In the genomic region with DNA sequence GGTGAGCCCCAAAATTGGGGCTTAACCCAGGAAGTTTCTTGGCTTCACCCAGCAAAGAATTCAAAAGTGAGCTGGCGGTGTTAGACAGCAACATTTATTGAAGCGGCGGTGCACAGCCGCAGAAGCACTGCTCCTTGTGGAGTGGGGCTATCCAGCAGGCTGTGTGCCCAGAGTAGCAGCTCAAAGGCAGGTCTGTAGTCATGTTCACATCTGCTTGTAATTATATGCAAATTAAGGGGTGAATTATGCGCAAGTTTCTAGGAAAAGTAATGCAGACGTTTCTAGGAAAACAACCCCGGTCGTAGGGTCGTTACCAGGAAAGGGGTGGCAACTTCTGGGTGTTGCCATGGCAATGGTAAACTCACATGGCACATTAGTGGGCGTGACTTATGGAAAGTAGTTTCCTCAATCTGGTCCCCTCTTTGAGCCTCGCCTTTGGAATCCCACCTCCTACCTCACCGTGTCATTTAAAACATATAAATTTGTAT, we compare ENCODE assay signal across 8 cellular contexts. TPM values are rescaled to one million over a fixed set of nuclear protein-coding genes. Genes with fewer than 3 reads are reported as not detected.
DNase-seq lines count a peak whose midpoint lies in the region; ATAC-seq and TF ChIP-seq lines count a peak whose summit lies in the region.

No MANE protein-coding gene starts in this region.

- DNase-seq in AML-193 (lab: John Stamatoyannopoulos, UW) = peak; percentile 63 to 65
- DNase-seq in HCT116 (ENCODE audit: low read depth, low spot score) = peak; percentile 42
- DNase-seq in Peyer's patch = peak in 2 of 3 donors; percentile 57 to 59
- peak; percentile 61 for DNase-seq in activated T-helper 9 cell treated with anti-CD3 and anti-CD28 coated beads, Interleukin-2, amount 50 U/mL, for 16 hours (ENCODE audit: low read depth)
- peak; percentile 65 for DNase-seq in foreskin melanocyte
- peak in 4 of 5 donors; percentile 13 to 46 (median 30) for DNase-seq in ovary
- peak; percentile 32 to 51 for DNase-seq in thyroid gland

- H3K4me2 ChIP-seq in HCT116 (ENCODE audit: low read length) = peak overlapping the region; percentile 64

- no peak overlapping the region; the same call in 1 of the 2 replicates for H3K27ac ChIP-seq in HCT116 (ENCODE audit: low read depth, low read length)
- H3K27ac ChIP-seq in Peyer's patch = no peak overlapping the region
- no peak overlapping the region for H3K27ac ChIP-seq in ovary
- H3K27ac ChIP-seq in thyroid gland = no peak overlapping the region

- ATAC-seq in HCT116 (peak; percentile 86), GM19023 (IDR thresholded peaks at IDR 0.05; ENCODE audit: unreplicated experiment) (no peak)

- no peaks in the 10 kb centered on the region for H3K79me2 ChIP-seq in HCT116 (ENCODE audit: insufficient read depth, low read length)

- no peak for TF ChIP-seq POLR2A in HCT116 (IDR thresholded peaks at IDR 0.05; ENCODE audit: borderline replicate concordance, extremely low read depth, insufficient read depth, insufficient read length)
- no peak for TF ChIP-seq POLR2A in Peyer's patch (IDR thresholded peaks at IDR 0.05)
- TF ChIP-seq POLR2A in ovary (IDR thresholded peaks at IDR 0.05) = no peak
- TF ChIP-seq POLR2A in thyroid gland (IDR thresholded peaks at IDR 0.05) = no peak

- no TSS peak for BruUV-seq in HCT116 (replicated peaks; lab: Mats Ljungman, UMichigan)

- RAD21 ChIA-PET in HCT116 (lab: Charles Lee; ENCODE audit: low non-redundant PET in 1 of 2, low total read pairs in 2 of 2, uncharacterized antibody in 2 of 2, unreplicated experiment in 2 of 2) = interaction anchor here in 1 of 2 experiments (0.6 kb wide), 1 partner anchor 38 kb away, joined by 3 read pairs; no protein-coding TSS in a partner anchor

- intact Hi-C loops in HCT116 (cut with micrococcal nuclease) (no loop called here), ovary (cut with DNase I) (no loop called here), thyroid gland (cut with DNase I) (no loop called here)

- TF ChIP-seq EP300 in ovary (IDR thresholded peaks at IDR 0.05) = no peak

- no peaks in the 10 kb centered on the region for H3K27me3 ChIP-seq in HCT116 (ENCODE audit: insufficient read depth, low read length)
- no peaks in the 10 kb centered on the region for H3K27me3 ChIP-seq in Peyer's patch
- H3K27me3 ChIP-seq in ovary = no peaks in the 10 kb centered on the region
- no peaks in the 10 kb centered on the region for H3K27me3 ChIP-seq in thyroid gland

- peak overlapping the region; percentile 58 for H2AFZ ChIP-seq in HCT116 (ENCODE audit: low read depth, low read length, poor library complexity, severe bottlenecking)

- POLR2A ChIA-PET in HCT116 (lab: Charles Lee) = no interaction called here

- TF ChIP-seq RAD21 in HCT116 (IDR thresholded peaks at IDR 0.05; ENCODE audit: low read depth) = no peak

- CTCF ChIA-PET in HCT116 (lab: Charles Lee) = no interaction called here

- TF ChIP-seq CTCF in HCT116 (IDR thresholded peaks at IDR 0.05 in 2 of 3, conservative IDR thresholded peaks at IDR 0.05 in 1 of 3; ENCODE audit: borderline replicate concordance in 1 of 3, insufficient read depth in 1 of 3, low read depth in 2 of 3, low read length in 2 of 3) (no peak), Peyer's patch (IDR thresholded peaks at IDR 0.05) (peak in 1 of 6 experiments; percentile 6), ovary (IDR thresholded peaks at IDR 0.05) (no peak), thyroid gland (IDR thresholded peaks at IDR 0.05) (no peak)

- H3K9me3 ChIP-seq in HCT116 (ENCODE audit: control insufficient read depth in 1 of 2, insufficient read depth in 1 of 2, low read depth in 1 of 2, low read length in 2 of 2) = no peaks in the 10 kb centered on the region
- no peaks in the 10 kb centered on the region for H3K9me3 ChIP-seq in Peyer's patch
- no peaks in the 10 kb centered on the region for H3K9me3 ChIP-seq in ovary
- H3K9me3 ChIP-seq in thyroid gland = no peaks in the 10 kb centered on the region

- no peaks in the 10 kb centered on the region for H4K20me1 ChIP-seq in HCT116 (ENCODE audit: insufficient read depth)

- H3K36me3 ChIP-seq in HCT116 (ENCODE audit: control insufficient read depth in 1 of 2, insufficient read depth in 2 of 2, low read length in 2 of 2) = no peaks in the 10 kb centered on the region
- no peaks in the 10 kb centered on the region for H3K36me3 ChIP-seq in Peyer's patch
- no peaks in the 10 kb centered on the region for H3K36me3 ChIP-seq in ovary
- H3K36me3 ChIP-seq in thyroid gland = no peaks in the 10 kb centered on the region

- peaks cover 0 to 4% of the 10 kb centered on the region in 2 experiments; a peak in 1 of 4 replicates for H3K4me1 ChIP-seq in HCT116 (ENCODE audit: control insufficient read depth in 1 of 2, insufficient read depth in 2 of 2, low read length in 2 of 2)
- H3K4me1 ChIP-seq in Peyer's patch = no peaks in the 10 kb centered on the region
- no peaks in the 10 kb centered on the region for H3K4me1 ChIP-seq in ovary (ENCODE audit: insufficient read depth)
- H3K4me1 ChIP-seq in thyroid gland = peaks cover 0 to 5% of the 10 kb centered on the region in 2 donors

- WGBS in ovary, 3 donors = 10 to 15% (median 13%) methylated on average over 12 of the region's 12 CpGs
- 16 to 19% methylated on average over 12 of the region's 12 CpGs for WGBS in thyroid gland, 2 donors

- H3K9me2 ChIP-seq in HCT116 (ENCODE audit: insufficient read depth) = no peaks in the 10 kb centered on the region

- peak overlapping the region; percentile 26; the same call in 1 of the 2 replicates for H3K9ac ChIP-seq in HCT116 (ENCODE audit: low read length)

- H3K4me3 ChIP-seq in HCT116 (replicated peaks in 1 of 2; ENCODE audit: low read depth in 1 of 2, low read length in 2 of 2) (peak overlapping the region; percentile 37 to 45), Peyer's patch (peak overlapping the region in 2 of 4 donors; percentile 5 to 17), ovary (peak overlapping the region; percentile 0), thyroid gland (replicated peaks in 1 of 3) (no peak overlapping the region)

TF ChIP-seq in HCT116, 20 proteins besides CTCF, POLR2A, EP300 and RAD21 (continues in another document):
- no peak for TF ChIP-seq ZBTB33 (IDR thresholded peaks at IDR 0.05; ENCODE audit: extremely low read depth, insufficient replicate concordance, low read length)
- TF ChIP-seq ZNF274 (IDR thresholded peaks at IDR 0.05; ENCODE audit: low read depth, low read length) = no peak
- TF ChIP-seq CBX3 (IDR thresholded peaks at IDR 0.05; ENCODE audit: low read depth) = no peak
- no peak for TF ChIP-seq POLR2AphosphoS5 (IDR thresholded peaks at IDR 0.05; ENCODE audit: low read depth, low read length)
- TF ChIP-seq, protein P1, sequence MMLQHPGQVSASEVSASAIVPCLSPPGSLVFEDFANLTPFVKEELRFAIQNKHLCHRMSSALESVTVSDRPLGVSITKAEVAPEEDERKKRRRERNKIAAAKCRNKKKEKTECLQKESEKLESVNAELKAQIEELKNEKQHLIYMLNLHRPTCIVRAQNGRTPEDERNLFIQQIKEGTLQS (IDR thresholded peaks at IDR 0.05) = no peak
- TF ChIP-seq, protein P2, sequence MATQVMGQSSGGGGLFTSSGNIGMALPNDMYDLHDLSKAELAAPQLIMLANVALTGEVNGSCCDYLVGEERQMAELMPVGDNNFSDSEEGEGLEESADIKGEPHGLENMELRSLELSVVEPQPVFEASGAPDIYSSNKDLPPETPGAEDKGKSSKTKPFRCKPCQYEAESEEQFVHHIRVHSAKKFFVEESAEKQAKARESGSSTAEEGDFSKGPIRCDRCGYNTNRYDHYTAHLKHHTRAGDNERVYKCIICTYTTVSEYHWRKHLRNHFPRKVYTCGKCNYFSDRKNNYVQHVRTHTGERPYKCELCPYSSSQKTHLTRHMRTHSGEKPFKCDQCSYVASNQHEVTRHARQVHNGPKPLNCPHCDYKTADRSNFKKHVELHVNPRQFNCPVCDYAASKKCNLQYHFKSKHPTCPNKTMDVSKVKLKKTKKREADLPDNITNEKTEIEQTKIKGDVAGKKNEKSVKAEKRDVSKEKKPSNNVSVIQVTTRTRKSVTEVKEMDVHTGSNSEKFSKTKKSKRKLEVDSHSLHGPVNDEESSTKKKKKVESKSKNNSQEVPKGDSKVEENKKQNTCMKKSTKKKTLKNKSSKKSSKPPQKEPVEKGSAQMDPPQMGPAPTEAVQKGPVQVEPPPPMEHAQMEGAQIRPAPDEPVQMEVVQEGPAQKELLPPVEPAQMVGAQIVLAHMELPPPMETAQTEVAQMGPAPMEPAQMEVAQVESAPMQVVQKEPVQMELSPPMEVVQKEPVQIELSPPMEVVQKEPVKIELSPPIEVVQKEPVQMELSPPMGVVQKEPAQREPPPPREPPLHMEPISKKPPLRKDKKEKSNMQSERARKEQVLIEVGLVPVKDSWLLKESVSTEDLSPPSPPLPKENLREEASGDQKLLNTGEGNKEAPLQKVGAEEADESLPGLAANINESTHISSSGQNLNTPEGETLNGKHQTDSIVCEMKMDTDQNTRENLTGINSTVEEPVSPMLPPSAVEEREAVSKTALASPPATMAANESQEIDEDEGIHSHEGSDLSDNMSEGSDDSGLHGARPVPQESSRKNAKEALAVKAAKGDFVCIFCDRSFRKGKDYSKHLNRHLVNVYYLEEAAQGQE (IDR thresholded peaks at IDR 0.05; ENCODE audit: low read depth) = no peak
- TF ChIP-seq SRF (IDR thresholded peaks at IDR 0.05; ENCODE audit: low read depth) = no peak

RNA-seq across cellular contexts. Expression of gene KBTBD2, which starts 13.7 kb away (rescaled TPM):
- 29.0 TPM for total RNA-seq in HCT116 (2021; ENCODE audit: unreplicated experiment)
- 18.0 and 19.9 TPM in 2 replicates for polyA plus RNA-seq in HCT116 (2012)
- 10 to 100 TPM; 22.2 to 43.7 (median 28.4) TPM for total RNA-seq in Peyer's patch
- 10 to 100 TPM; 19.5 to 28.7 (median 23.6) TPM for total RNA-seq in ovary
- polyA plus RNA-seq in ovary = 10 to 100 TPM; 18.5 to 30.8 TPM
- 10 to 100 TPM; 35.1 to 49.8 (median 42.5) TPM for total RNA-seq in thyroid gland

RNA-seq across cellular contexts. Expression of gene FKBP9, which starts 52.0 kb away (rescaled TPM):
- total RNA-seq in HCT116 (2021; ENCODE audit: unreplicated experiment) (85.6 TPM), Peyer's patch (100 to 1,000 TPM in 3 of 4 donors, 10 to 100 TPM in 1; 93.2 to 145 (median 113) TPM), ovary (100 to 1,000 TPM in 4 of 7 donors, 10 to 100 TPM in 3; 65.6 to 200 (median 101) TPM), thyroid gland (100 to 1,000 TPM in 3 of 4 donors, 10 to 100 TPM in 1; 94.7 to 139 (median 123) TPM)
- 99.4 and 103 TPM in 2 replicates for polyA plus RNA-seq in HCT116 (2012)
- 100 to 1,000 TPM in 1 of 2 donors, 10 to 100 TPM in 1; 53.2 to 142 TPM for polyA plus RNA-seq in ovary

Comparison
In these comparisons a context has a peak if more than half of its experiments do, and no peak if none do; other contexts are left out.
1. H3K4me3 ChIP-seq: peak in HCT116 (2 of 2) and ovary (single experiment); none in thyroid gland (0 of 3).
2. Peak in every context shown above with its lines, with median percentiles within 50 percentile points of each other: DNase-seq.